Comparison of ENCODE assay signal across 1 cellular context in genomic region chr10:72297281-72297967, GRCh38.
TF ChIP-seq lines count a peak whose summit lies in the region.

No MANE protein-coding gene starts in this region.

TF ChIP-seq in A549, 52 proteins besides CTCF, POLR2A, EP300 and RAD21 (continued from another document):
- TF ChIP-seq ELK1 (IDR thresholded peaks at IDR 0.05; ENCODE audit: low read depth, low read length) (no peak), SMC3 (IDR thresholded peaks at IDR 0.05) (peak; percentile 42), CHD2 (IDR thresholded peaks at IDR 0.05; ENCODE audit: low read length, partially characterized antibody) (peak; percentile 36), RFX5 (IDR thresholded peaks at IDR 0.05) (no peak), CHD4 (IDR thresholded peaks at IDR 0.05; ENCODE audit: borderline replicate concordance) (peak; percentile 62; the same call in 1 of the 2 replicates), MAFK (IDR thresholded peaks at IDR 0.05; ENCODE audit: partially characterized antibody) (no peak), JUNB (IDR thresholded peaks at IDR 0.05) (peak; percentile 29; the same call in 1 of the 2 replicates), TFCP2L1 (CRISPR knock-in tag; IDR thresholded peaks at IDR 0.05) (peak; percentile 78; the same call in 1 of the 2 replicates), BCL3 (IDR thresholded peaks at IDR 0.05) (peak; percentile 80; the same call in 2 of the 3 replicates), FOSB (CRISPR knock-in tag; IDR thresholded peaks at IDR 0.05) (peak; percentile 89), KDM1A (IDR thresholded peaks at IDR 0.05; ENCODE audit: low read depth) (peak; percentile 95), HMGXB4 (CRISPR knock-in tag; IDR thresholded peaks at IDR 0.05; ENCODE audit: borderline replicate concordance) (peak; percentile 92), TP53 (CRISPR knock-in tag; IDR thresholded peaks at IDR 0.05) (no peak; the same call in 1 of the 2 replicates), NFE2L2 (conservative IDR thresholded peaks at IDR 0.05; ENCODE audit: low read length) (no peak), PBX3 (IDR thresholded peaks at IDR 0.05) (peak; percentile 44; the same call in 1 of the 2 replicates), HDAC2 (IDR thresholded peaks at IDR 0.05) (peak; percentile 72), HES2 (IDR thresholded peaks at IDR 0.05) (0 out of 2 replicates have a peak, but pooled peaks have one; percentile 14), CBX2 (IDR thresholded peaks at IDR 0.05; ENCODE audit: borderline replicate concordance, low read depth) (no peak), RNF2 (IDR thresholded peaks at IDR 0.05; ENCODE audit: borderline replicate concordance, low read depth) (no peak), NR3C1 (IDR thresholded peaks at IDR 0.05) (no peak), PHF8 (IDR thresholded peaks at IDR 0.05; ENCODE audit: borderline replicate concordance, low read depth) (0 out of 2 replicates have a peak, but pooled peaks have one; percentile 32), ESRRA (IDR thresholded peaks at IDR 0.05; ENCODE audit: borderline replicate concordance, low read length) (no peak), RCOR1 (IDR thresholded peaks at IDR 0.05; ENCODE audit: low read depth, low read length) (0 out of 2 replicates have a peak, but pooled peaks have one; percentile 49), FOXS1 (CRISPR knock-in tag; IDR thresholded peaks at IDR 0.05) (peak; percentile 61; the same call in 1 of the 2 replicates), MAZ (IDR thresholded peaks at IDR 0.05; ENCODE audit: borderline replicate concordance, low read depth, low read length) (peak; percentile 34; the same call in 1 of the 2 replicates)
